ENCODE assay signal across 10 cellular contexts in the genomic region with DNA sequence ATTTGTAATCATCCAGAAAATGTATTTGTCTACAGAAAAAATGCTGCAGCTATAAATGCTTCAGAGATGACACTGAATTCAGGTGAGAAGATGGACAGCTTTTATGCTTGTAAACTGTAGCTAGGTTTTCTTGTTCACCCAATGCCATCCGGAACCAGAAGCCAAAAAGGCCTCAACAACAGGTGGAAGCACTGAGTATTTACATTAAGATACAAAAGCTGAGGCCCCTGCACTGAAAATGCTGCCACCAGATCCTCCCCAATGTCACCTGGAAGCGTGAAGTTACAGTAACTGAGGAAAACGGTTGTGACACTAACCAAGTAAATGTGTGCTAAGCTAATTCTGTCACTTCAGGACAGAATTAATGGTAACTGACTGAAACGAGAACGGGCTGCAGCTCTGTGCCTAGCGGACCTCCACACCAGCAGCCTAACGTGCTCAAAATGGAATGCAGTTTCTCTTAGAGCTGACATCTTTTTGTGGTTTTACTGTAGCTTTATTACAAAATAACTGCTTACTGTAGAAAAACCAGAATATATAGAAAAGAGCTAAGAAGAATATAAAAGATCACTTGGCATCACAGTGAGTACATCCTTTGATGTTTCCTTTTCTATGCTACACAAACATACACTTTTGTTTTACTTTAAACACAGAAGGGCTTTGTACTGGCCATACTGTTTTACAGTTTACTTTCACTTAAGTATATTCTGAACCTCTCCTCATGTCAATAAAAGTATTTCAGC. TPM values are rescaled to one million over a fixed set of nuclear protein-coding genes. Genes with fewer than 3 reads are reported as not detected.
DNase-seq lines count a peak whose midpoint lies in the region; ATAC-seq and TF ChIP-seq lines count a peak whose summit lies in the region.
"Had no signal": no experiment of that assay in that cellular context is flagged by ENCODE, and none has a peak within 500 bp of the region (broad histone marks: within the 10 kb centered on the region; RNA-seq: fewer than 3 reads in every experiment).

No MANE protein-coding gene starts in this region.

- H2AFZ ChIP-seq in Loucy (ENCODE audit: low read length): no peak overlapping the region

- CTCF ChIA-PET in CD8-positive, alpha-beta T cell (lab: Charles Lee): interaction anchor here (0.6 to 4.8 kb wide), 12 partner anchors 10 to 237 kb away, joined by 3 to 23 read pairs (median 4); no protein-coding TSS in a partner anchor

- no peak overlapping the region for H3K4me3 ChIP-seq in CD8-positive, alpha-beta T cell (ENCODE audit: low read depth, low read length)
- peak overlapping the region; percentile 80 for H3K4me3 ChIP-seq in Loucy (ENCODE audit: low read length, poor library complexity, severe bottlenecking)
- H3K4me3 ChIP-seq in effector memory CD4-positive, alpha-beta T cell (ENCODE audit: insufficient read depth, low read depth, low read length, poor library complexity, severe bottlenecking): no peak overlapping the region

- peak overlapping the region; percentile 91 for H3K27ac Mint-ChIP-seq in CD8-positive, alpha-beta T cell
- peak overlapping the region; percentile 91 for H3K27ac Mint-ChIP-seq in activated naive CD8-positive, alpha-beta T cell treated with anti-CD3 and anti-CD28 coated beads, Interleukin-2, amount 50 U/mL, for 24 hours
- peak overlapping the region; percentile 67 to 90 (median 82) for H3K27ac Mint-ChIP-seq in naive thymus-derived CD8-positive, alpha-beta T cell

- H3K36me3 Mint-ChIP-seq in CD8-positive, alpha-beta T cell: no peaks in the 10 kb centered on the region
- H3K36me3 Mint-ChIP-seq in activated naive CD8-positive, alpha-beta T cell treated with anti-CD3 and anti-CD28 coated beads, Interleukin-2, amount 50 U/mL, for 24 hours (ENCODE audit: low read depth): peaks cover 45% of the 10 kb centered on the region
- H3K36me3 Mint-ChIP-seq in naive thymus-derived CD8-positive, alpha-beta T cell: peaks cover 0 to 1% (median 0%) of the 10 kb centered on the region in 3 donors

- no peak for TF ChIP-seq CTCF in CD8-positive, alpha-beta T cell (IDR thresholded peaks at IDR 0.05)
- peak; percentile 45 for TF ChIP-seq CTCF in Loucy (conservative IDR thresholded peaks at IDR 0.05; ENCODE audit: low read length)

- ATAC-seq in CD8-positive, alpha-beta T cell: no peak
- ATAC-seq in activated naive CD8-positive, alpha-beta T cell treated with anti-CD3 and anti-CD28 coated beads, Interleukin-2, amount 50 U/mL, for 24 hours: no peak
- no peak for ATAC-seq in naive thymus-derived CD8-positive, alpha-beta T cell
- no peak for ATAC-seq in GM21576 (IDR thresholded peaks at IDR 0.05; ENCODE audit: unreplicated experiment)

- POLR2A ChIA-PET in CD8-positive, alpha-beta T cell (lab: Charles Lee): interaction anchor here (1.1 to 1.6 kb wide), 3 partner anchors 13 to 50 kb away, joined by 3 read pairs; no protein-coding TSS in a partner anchor
- POLR2A ChIA-PET in naive thymus-derived CD8-positive, alpha-beta T cell (lab: Charles Lee): interaction anchor here (0.6 to 6.0 kb wide), 3 partner anchors 8 to 410 kb away, joined by 3 to 33 read pairs (median 3); partner anchors contain the start of genes CHSY1 and SNRPA1

- no peaks in the 10 kb centered on the region for H3K27me3 Mint-ChIP-seq in CD8-positive, alpha-beta T cell (ENCODE audit: low read depth)
- no peaks in the 10 kb centered on the region for H3K27me3 Mint-ChIP-seq in activated naive CD8-positive, alpha-beta T cell treated with anti-CD3 and anti-CD28 coated beads, Interleukin-2, amount 50 U/mL, for 24 hours
- H3K27me3 Mint-ChIP-seq in naive thymus-derived CD8-positive, alpha-beta T cell: no peaks in the 10 kb centered on the region

- intact Hi-C loops in CD8-positive, alpha-beta T cell (cut with DNase I, micrococcal nuclease): loop anchor here (5.0 to 10.0 kb wide), 3 partner anchors 37 to 639 kb away; partner anchors contain the start of genes ASB7 (in 1 of the 2) and LINS1 (in 1 of the 2)

- no peaks in the 10 kb centered on the region for H3K9me2 ChIP-seq in Loucy (replicated peaks; ENCODE audit: low read depth, low read length)

- peaks cover 89% of the 10 kb centered on the region for H3K4me1 Mint-ChIP-seq in CD8-positive, alpha-beta T cell (ENCODE audit: low read depth)
- peaks cover 97% of the 10 kb centered on the region for H3K4me1 Mint-ChIP-seq in activated naive CD8-positive, alpha-beta T cell treated with anti-CD3 and anti-CD28 coated beads, Interleukin-2, amount 50 U/mL, for 24 hours
- peaks cover 37 to 97% (median 85%) of the 10 kb centered on the region in 4 donors for H3K4me1 Mint-ChIP-seq in naive thymus-derived CD8-positive, alpha-beta T cell

- H3K79me2 ChIP-seq in Loucy (ENCODE audit: insufficient read depth, low read length): peaks cover 100% of the 10 kb centered on the region

- no peaks in the 10 kb centered on the region for H3K9me3 Mint-ChIP-seq in CD8-positive, alpha-beta T cell
- no peaks in the 10 kb centered on the region for H3K9me3 Mint-ChIP-seq in activated naive CD8-positive, alpha-beta T cell treated with anti-CD3 and anti-CD28 coated beads, Interleukin-2, amount 50 U/mL, for 24 hours
- H3K9me3 Mint-ChIP-seq in naive thymus-derived CD8-positive, alpha-beta T cell: no peaks in the 10 kb centered on the region
- H3K9me3 Mint-ChIP-seq: neural crest cell had no signal

- H3K36me3 ChIP-seq in CD8-positive, alpha-beta T cell (ENCODE audit: insufficient read depth, low read length): no peaks in the 10 kb centered on the region
- H3K36me3 ChIP-seq in Loucy (ENCODE audit: insufficient read depth, low read length): no peaks in the 10 kb centered on the region
- no peaks in the 10 kb centered on the region for H3K36me3 ChIP-seq in effector memory CD4-positive, alpha-beta T cell (ENCODE audit: control insufficient read depth, insufficient read depth, low read length)

- H3F3A ChIP-seq in Loucy (ENCODE audit: low read depth): peaks cover 22% of the 10 kb centered on the region

- peak overlapping the region; percentile 96 for H3K4me2 ChIP-seq in Loucy (ENCODE audit: low read depth, low read length, poor library complexity, severe bottlenecking)

- no peak for DNase-seq in CD8-positive, alpha-beta T cell
- DNase-seq in activated naive CD8-positive, alpha-beta T cell treated with anti-CD3 and anti-CD28 coated beads, Interleukin-2, amount 50 U/mL, for 24 hours: no peak
- DNase-seq in naive thymus-derived CD8-positive, alpha-beta T cell: peak in 2 of 10 donors; percentile 17 to 19
- no peak for DNase-seq in effector memory CD4-positive, alpha-beta T cell
- DNase-seq in foreskin melanocyte: no peak
- no peak for DNase-seq in stimulated activated CD4-positive, alpha-beta T cell treated with anti-CD3 and anti-CD28 coated beads, Interleukin-4, amount 100 ng/mL, for 24 hours
- DNase-seq: KBM-7 had no signal

- no peak overlapping the region for H3K27ac ChIP-seq in CD8-positive, alpha-beta T cell (ENCODE audit: low read depth, low read length)
- no peak overlapping the region for H3K27ac ChIP-seq in effector memory CD4-positive, alpha-beta T cell (ENCODE audit: insufficient read depth, low read length, poor library complexity, severe bottlenecking)

- H4K20me1 ChIP-seq in Loucy (ENCODE audit: insufficient read depth, low read length, poor library complexity, severe bottlenecking): peaks cover 74% of the 10 kb centered on the region

- H3K9ac ChIP-seq in Loucy (ENCODE audit: low read depth, low read length, poor library complexity, severe bottlenecking): peak overlapping the region; percentile 83

- H3K4me1 ChIP-seq in CD8-positive, alpha-beta T cell (ENCODE audit: insufficient read depth, low read length): peaks cover 84% of the 10 kb centered on the region
- peaks cover 94% of the 10 kb centered on the region for H3K4me1 ChIP-seq in Loucy (ENCODE audit: insufficient read depth, low read length, poor library complexity, severe bottlenecking)
- peaks cover 45% of the 10 kb centered on the region for H3K4me1 ChIP-seq in effector memory CD4-positive, alpha-beta T cell (ENCODE audit: control insufficient read depth, insufficient read depth, low read length, poor library complexity, severe bottlenecking)

- peak overlapping the region; percentile 71 for H3K4me3 Mint-ChIP-seq in CD8-positive, alpha-beta T cell
- peak overlapping the region; percentile 88 for H3K4me3 Mint-ChIP-seq in activated naive CD8-positive, alpha-beta T cell treated with anti-CD3 and anti-CD28 coated beads, Interleukin-2, amount 50 U/mL, for 24 hours
- H3K4me3 Mint-ChIP-seq in naive thymus-derived CD8-positive, alpha-beta T cell: peak overlapping the region; percentile 16 to 83 (median 69)
- H3K4me3 Mint-ChIP-seq: neural crest cell had no signal

- no peaks in the 10 kb centered on the region for H3K27me3 ChIP-seq in CD8-positive, alpha-beta T cell (ENCODE audit: insufficient read depth, low read length)
- H3K27me3 ChIP-seq in Loucy (ENCODE audit: insufficient read depth, low read length, poor library complexity, severe bottlenecking): no peaks in the 10 kb centered on the region
- no peaks in the 10 kb centered on the region for H3K27me3 ChIP-seq in effector memory CD4-positive, alpha-beta T cell (replicated peaks; ENCODE audit: control insufficient read depth, insufficient read depth, low read length, poor library complexity, severe bottlenecking)

- H3K9me3 ChIP-seq in CD8-positive, alpha-beta T cell (ENCODE audit: low read length): no peaks in the 10 kb centered on the region
- H3K9me3 ChIP-seq in Loucy (ENCODE audit: insufficient read depth, low read depth, low read length): no peaks in the 10 kb centered on the region
- H3K9me3 ChIP-seq in effector memory CD4-positive, alpha-beta T cell (ENCODE audit: control insufficient read depth, low read length): no peaks in the 10 kb centered on the region

RNA-seq across cellular contexts. Expression of gene CHSY1, which starts 7.6 kb away (rescaled TPM):
- total RNA-seq in CD8-positive, alpha-beta T cell: 10 to 100 TPM; 15.4 to 15.6 TPM
- total RNA-seq in naive thymus-derived CD8-positive, alpha-beta T cell: 10 to 100 TPM; 12.6 to 12.9 TPM
- polyA plus RNA-seq in naive thymus-derived CD8-positive, alpha-beta T cell: 1 to 10 TPM in 2 of 3 donors, under 1 TPM in 1; 0.96 to 1.7 (median 1.6) TPM

RNA-seq across cellular contexts. Expression of gene SELENOS, which starts 33.1 kb away (rescaled TPM):
- 10 to 100 TPM; 46.0 to 50.4 TPM for total RNA-seq in CD8-positive, alpha-beta T cell
- total RNA-seq in naive thymus-derived CD8-positive, alpha-beta T cell: 10 to 100 TPM; 26.7 to 30.6 TPM
- 10 to 100 TPM; 38.8 to 64.4 (median 39.8) TPM for polyA plus RNA-seq in naive thymus-derived CD8-positive, alpha-beta T cell

RNA-seq across cellular contexts. Expression of gene SNRPA1, which starts 50.8 kb away (rescaled TPM):
- 100 to 1,000 TPM; 228 to 247 TPM for total RNA-seq in CD8-positive, alpha-beta T cell
- total RNA-seq in naive thymus-derived CD8-positive, alpha-beta T cell: 100 to 1,000 TPM; 125 to 136 TPM
- polyA plus RNA-seq in naive thymus-derived CD8-positive, alpha-beta T cell: 10 to 100 TPM; 52.5 to 68.1 (median 58.1) TPM
